Comparison of ENCODE assay signal across 8 cellular contexts in the genomic region with DNA sequence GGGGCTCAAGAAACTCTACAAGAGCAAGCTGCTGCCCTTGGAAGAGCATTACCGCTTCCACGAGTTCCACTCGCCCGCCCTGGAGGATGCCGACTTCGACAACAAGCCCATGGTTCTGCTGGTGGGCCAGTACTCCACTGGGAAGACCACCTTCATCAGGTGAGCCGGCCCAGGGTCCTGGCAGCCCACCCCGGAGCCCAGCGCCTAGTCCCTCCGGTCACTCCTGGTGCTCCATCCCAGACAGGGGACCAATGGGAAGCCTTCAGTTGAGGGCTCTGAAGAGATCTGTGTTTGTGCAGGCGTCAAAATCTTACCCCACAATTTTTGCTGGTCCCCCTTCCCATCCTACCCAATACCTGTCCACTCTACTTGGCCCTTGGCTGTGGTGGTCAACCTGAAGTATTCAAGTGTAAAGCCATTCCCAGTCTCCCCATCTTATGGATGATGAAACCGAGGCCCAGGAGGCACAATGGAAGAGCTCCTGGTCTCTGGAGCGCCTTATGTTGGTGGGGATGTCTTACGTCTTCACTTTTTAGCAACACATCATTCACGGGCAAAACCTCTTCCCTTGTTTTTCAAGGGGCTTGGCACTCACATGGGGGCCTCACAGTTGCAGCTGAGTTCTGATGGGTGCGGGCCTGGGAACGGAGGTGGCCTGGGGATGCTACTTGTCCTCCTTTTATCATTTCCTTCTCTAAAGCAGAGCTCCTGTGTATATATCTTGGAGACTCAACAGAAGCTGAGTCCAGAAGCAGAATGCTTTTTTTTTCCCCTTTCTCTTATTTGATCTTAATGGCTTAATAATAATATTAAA. TPM values are rescaled to one million over a fixed set of nuclear protein-coding genes. Genes with fewer than 3 reads are reported as not detected.
A peak's percentile ranks its signal among the peaks of the same experiment; 100 is the strongest.
DNase-seq lines count a peak whose midpoint lies in the region; ATAC-seq and TF ChIP-seq lines count a peak whose summit lies in the region.

No MANE protein-coding gene starts in this region.

- no peak for TF ChIP-seq EP300 in SK-N-SH (IDR thresholded peaks at IDR 0.05; ENCODE audit: borderline replicate concordance in 1 of 2, low read depth in 1 of 2, low read length in 1 of 2)

- no peak overlapping the region for H2BK12ac ChIP-seq in trophoblast cell (ENCODE audit: low read length)

- ATAC-seq in GM18873 (IDR thresholded peaks at IDR 0.05; ENCODE audit: low FRiP score, unreplicated experiment) (no peak), GM21381 (IDR thresholded peaks at IDR 0.05; ENCODE audit: unreplicated experiment) (no peak)

- H3K4me3 Mint-ChIP-seq in CD4-positive, alpha-beta memory T cell: peak overlapping the region; percentile 78 to 85 (median 82)

- peaks cover 46% of the 10 kb centered on the region for H3K79me2 ChIP-seq in SK-N-SH (ENCODE audit: insufficient read depth)
- H3K79me2 ChIP-seq in trophoblast cell (ENCODE audit: control insufficient read depth, insufficient read depth, low read length, poor library complexity): no peaks in the 10 kb centered on the region

- peak overlapping the region; percentile 7 to 87 (median 76) for H3K27ac Mint-ChIP-seq in CD4-positive, alpha-beta memory T cell

- no peak for TF ChIP-seq RAD21 in SK-N-SH (IDR thresholded peaks at IDR 0.05; ENCODE audit: low read length)

- H3K36me3 ChIP-seq in CD4-positive, alpha-beta memory T cell (ENCODE audit: insufficient read depth, low read length): no peaks in the 10 kb centered on the region
- H3K36me3 ChIP-seq in SK-N-SH (replicated peaks in 1 of 2; ENCODE audit: control insufficient read depth in 1 of 2, insufficient read depth in 2 of 2, low read length in 1 of 2) (peaks cover 2 to 6% of the 10 kb centered on the region in 2 experiments), trophoblast cell (ENCODE audit: control insufficient read depth in 1 of 2, insufficient read depth in 2 of 2, low read length in 2 of 2) (no peaks in the 10 kb centered on the region)

- H2BK120ac ChIP-seq in trophoblast cell (ENCODE audit: insufficient read depth, low read length, poor library complexity): peak overlapping the region; percentile 49

- H2BK5ac ChIP-seq in trophoblast cell (ENCODE audit: low read depth, low read length, poor library complexity): no peak overlapping the region

- TF ChIP-seq CTCF in SK-N-SH (IDR thresholded peaks at IDR 0.05): no peak
- TF ChIP-seq CTCF in fibroblast of mammary gland (conservative IDR thresholded peaks at IDR 0.05; ENCODE audit: control insufficient read depth, insufficient read depth, low read depth, low read length): no peak
- TF ChIP-seq CTCF in GM10266 (IDR thresholded peaks at IDR 0.05; ENCODE audit: control insufficient read depth, insufficient read depth, low read depth, missing control alignments): no peak

- no peak for DNase-seq in CD4-positive, alpha-beta memory T cell
- DNase-seq in SK-N-SH: peak; percentile 48
- DNase-seq in fibroblast of mammary gland (ENCODE audit: low read depth): no peak
- DNase-seq in trophoblast cell: no peak
- no peak for DNase-seq in cerebellar nuclear complex (lab: John Stamatoyannopoulos, UW)
- no peak for DNase-seq in GM10266 (ENCODE audit: extremely low spot score)

- H3K27me3 ChIP-seq in CD4-positive, alpha-beta memory T cell (ENCODE audit: insufficient read depth, low read length): peaks cover 4% of the 10 kb centered on the region
- H3K27me3 ChIP-seq in SK-N-SH (ENCODE audit: insufficient read depth) (no peaks in the 10 kb centered on the region), trophoblast cell (ENCODE audit: insufficient read depth, low read length) (no peaks in the 10 kb centered on the region)

- H2AK5ac ChIP-seq in trophoblast cell (ENCODE audit: low read length): no peak overlapping the region

- no peak overlapping the region for H4K12ac ChIP-seq in trophoblast cell (ENCODE audit: low read depth, low read length)

- peak overlapping the region; percentile 66 for H3K18ac ChIP-seq in trophoblast cell (ENCODE audit: low read length)

- H3K27ac ChIP-seq in CD4-positive, alpha-beta memory T cell (ENCODE audit: low read depth, low read length): no peak overlapping the region
- H3K27ac ChIP-seq in SK-N-SH (ENCODE audit: low read depth in 2 of 2, low read length in 1 of 2) (peak overlapping the region in 1 of 2 experiments; percentile 92; a peak in 2 of 4 replicates), trophoblast cell (ENCODE audit: low read depth, low read length) (no peak overlapping the region)

- CTCF ChIA-PET in CD4-positive, alpha-beta memory T cell (lab: Charles Lee; ENCODE audit: partially characterized antibody): interaction anchor here (0.7 to 1.5 kb wide), 2 partner anchors 98 to 1089 kb away, joined by 3 read pairs; no protein-coding TSS in a partner anchor
- CTCF ChIA-PET in SK-N-SH (lab: Yijun Ruan, JAX): interaction anchor here (0.9 to 12.4 kb wide), 18 partner anchors 9 to 523 kb away, joined by 3 to 185 read pairs (median 8); partner anchors contain the start of gene GALNT14

- H3K9ac ChIP-seq in SK-N-SH (peak overlapping the region; percentile 75), trophoblast cell (ENCODE audit: low read length) (no peak overlapping the region)

- no peaks in the 10 kb centered on the region for H3K36me3 Mint-ChIP-seq in CD4-positive, alpha-beta memory T cell

- H3K14ac ChIP-seq in trophoblast cell (ENCODE audit: low read length): peak overlapping the region; percentile 43

- no peaks in the 10 kb centered on the region for H3K9me2 ChIP-seq in SK-N-SH

- peak overlapping the region; percentile 64 for H4K91ac ChIP-seq in trophoblast cell (ENCODE audit: low read depth, low read length)

- peaks cover 22% of the 10 kb centered on the region for H3K4me1 ChIP-seq in CD4-positive, alpha-beta memory T cell (ENCODE audit: insufficient read depth, low read length)
- H3K4me1 ChIP-seq in SK-N-SH (ENCODE audit: control insufficient read depth in 1 of 2, insufficient read depth in 2 of 2, low read depth in 1 of 2, low read length in 1 of 2): peaks cover 20 to 50% of the 10 kb centered on the region in 2 experiments; a peak in 3 of 4 replicates
- peaks cover 25 to 28% of the 10 kb centered on the region in 2 experiments for H3K4me1 ChIP-seq in trophoblast cell (ENCODE audit: control insufficient read depth in 1 of 2, insufficient read depth in 2 of 2, low read length in 2 of 2)

- H3K79me1 ChIP-seq in trophoblast cell (ENCODE audit: low read length): peaks cover 14% of the 10 kb centered on the region

- POLR2A ChIA-PET in CD4-positive, alpha-beta memory T cell (lab: Charles Lee; ENCODE audit: partially characterized antibody): interaction anchor here (1.2 to 1.6 kb wide), 2 partner anchors 90 to 1088 kb away, joined by 3 to 9 read pairs; partner anchors contain the start of gene YPEL5
- POLR2A ChIA-PET in SK-N-SH (lab: Yijun Ruan, JAX): interaction anchor here (1.2 to 1.6 kb wide), 2 partner anchors 22 to 813 kb away, joined by 4 read pairs; no protein-coding TSS in a partner anchor

- peaks cover 0 to 1% of the 10 kb centered on the region in 2 donors for H3K27me3 Mint-ChIP-seq in CD4-positive, alpha-beta memory T cell

- WGBS in SK-N-SH (ENCODE audit: low lambda C conversion rate): 66% methylated on average over 11 of the region's 17 CpGs
- no CpG with 5 or more reads among the region's 17 CpGs for WGBS in trophoblast cell (ENCODE audit: extremely low coverage, insufficient coverage, insufficient read length)

- intact Hi-C loops in CD4-positive, alpha-beta memory T cell (cut with micrococcal nuclease): loop anchor here (1.0 kb wide), 2 partner anchors 98 to 524 kb away; no protein-coding TSS in a partner anchor

- H3K9me3 Mint-ChIP-seq in CD4-positive, alpha-beta memory T cell: no peaks in the 10 kb centered on the region

- peak overlapping the region; percentile 8 for H3K4ac ChIP-seq in trophoblast cell (ENCODE audit: low read depth, low read length)

- peak overlapping the region; percentile 95 for H3K4me2 ChIP-seq in SK-N-SH
- H3K4me2 ChIP-seq in trophoblast cell (ENCODE audit: low read length): peak overlapping the region; percentile 97

- H3K23ac ChIP-seq in trophoblast cell (ENCODE audit: low read length): no peak overlapping the region

- H2AFZ ChIP-seq in SK-N-SH (ENCODE audit: low read depth) (peak overlapping the region; percentile 74; the same call in 1 of the 2 replicates), trophoblast cell (ENCODE audit: insufficient read depth, low read length, poor library complexity) (no peak overlapping the region)

- H3K9me3 ChIP-seq in CD4-positive, alpha-beta memory T cell (ENCODE audit: control insufficient read depth in 1 of 2, low read length in 2 of 2): no peaks in the 10 kb centered on the region
- no peaks in the 10 kb centered on the region for H3K9me3 ChIP-seq in SK-N-SH
- no peaks in the 10 kb centered on the region for H3K9me3 ChIP-seq in trophoblast cell (ENCODE audit: insufficient read depth, low read depth, low read length)

- H3K4me3 ChIP-seq in CD4-positive, alpha-beta memory T cell (ENCODE audit: low read length in 2 of 2): peak overlapping the region; percentile 49 to 66
- H3K4me3 ChIP-seq in SK-N-SH (ENCODE audit: low read depth in 2 of 2, low read length in 1 of 2) (peak overlapping the region; percentile 74 to 89), fibroblast of mammary gland (ENCODE audit: control insufficient read depth, low read depth, low read length) (peak overlapping the region; percentile 69), trophoblast cell (ENCODE audit: low read depth, low read length) (peak overlapping the region; percentile 78)

- H4K8ac ChIP-seq in trophoblast cell (ENCODE audit: low read depth, low read length): peak overlapping the region; percentile 67

- peaks cover 17 to 36% (median 25%) of the 10 kb centered on the region in 4 donors for H3K4me1 Mint-ChIP-seq in CD4-positive, alpha-beta memory T cell

- H4K20me1 ChIP-seq in SK-N-SH (ENCODE audit: insufficient read depth): peaks cover 40% of the 10 kb centered on the region

- no peaks in the 10 kb centered on the region for H3F3A ChIP-seq in SK-N-SH (replicated peaks; ENCODE audit: insufficient read depth)

RNA-seq across cellular contexts. Expression of gene EHD3, which starts 0.9 kb away (rescaled TPM):
- total RNA-seq in CD4-positive, alpha-beta memory T cell: 1 to 10 TPM; 4.0 to 4.4 TPM
- 1 to 10 TPM; 2.3 to 4.3 TPM for polyA plus RNA-seq in CD4-positive, alpha-beta memory T cell
- 45.3 and 45.4 TPM in 2 replicates for polyA plus RNA-seq in SK-N-SH (2012; rRNA removed)
- polyA plus RNA-seq in SK-N-SH (2012; cell fraction: cytosol; rRNA removed): 23.3 and 36.2 TPM in 2 replicates
- 23.2 and 27.0 TPM in 2 replicates for polyA plus RNA-seq in SK-N-SH (2012; cell fraction: nucleus; rRNA removed)
- 26.5 and 29.5 TPM in 2 replicates for polyA plus RNA-seq in trophoblast cell (2013)

RNA-seq across cellular contexts. Expression of gene CAPN14, which starts 17.6 kb away (rescaled TPM):
- under 1 TPM; 0.53 to 0.61 TPM for total RNA-seq in CD4-positive, alpha-beta memory T cell
- polyA plus RNA-seq in CD4-positive, alpha-beta memory T cell: under 1 TPM; 0.16 to 0.36 TPM
- polyA plus RNA-seq in SK-N-SH (2012; rRNA removed): 0.08 and 0.11 TPM in 2 replicates
- 0.08 and 0.12 TPM in 2 replicates for polyA plus RNA-seq in SK-N-SH (2012; cell fraction: cytosol; rRNA removed)
- polyA plus RNA-seq in SK-N-SH (2012; cell fraction: nucleus; rRNA removed): 0.20 and 0.25 TPM in 2 replicates
- polyA plus RNA-seq in trophoblast cell (2013): 0.64 and 0.81 TPM in 2 replicates

Comparison
In these comparisons a context has a peak if more than half of its experiments do, and no peak if none do; other contexts are left out.
1. RNA of gene EHD3, which starts 0.9 kb away (polyA plus RNA-seq): 23.2 to 45.4 TPM in SK-N-SH; 2.3 to 4.3 TPM in CD4-positive, alpha-beta memory T cell; every median in the first group is over 4 times any median in the second.
2. Peak in every context shown above with its lines, with median percentiles within 50 percentile points of each other: H3K4me3 ChIP-seq.